In the genomic region with DNA sequence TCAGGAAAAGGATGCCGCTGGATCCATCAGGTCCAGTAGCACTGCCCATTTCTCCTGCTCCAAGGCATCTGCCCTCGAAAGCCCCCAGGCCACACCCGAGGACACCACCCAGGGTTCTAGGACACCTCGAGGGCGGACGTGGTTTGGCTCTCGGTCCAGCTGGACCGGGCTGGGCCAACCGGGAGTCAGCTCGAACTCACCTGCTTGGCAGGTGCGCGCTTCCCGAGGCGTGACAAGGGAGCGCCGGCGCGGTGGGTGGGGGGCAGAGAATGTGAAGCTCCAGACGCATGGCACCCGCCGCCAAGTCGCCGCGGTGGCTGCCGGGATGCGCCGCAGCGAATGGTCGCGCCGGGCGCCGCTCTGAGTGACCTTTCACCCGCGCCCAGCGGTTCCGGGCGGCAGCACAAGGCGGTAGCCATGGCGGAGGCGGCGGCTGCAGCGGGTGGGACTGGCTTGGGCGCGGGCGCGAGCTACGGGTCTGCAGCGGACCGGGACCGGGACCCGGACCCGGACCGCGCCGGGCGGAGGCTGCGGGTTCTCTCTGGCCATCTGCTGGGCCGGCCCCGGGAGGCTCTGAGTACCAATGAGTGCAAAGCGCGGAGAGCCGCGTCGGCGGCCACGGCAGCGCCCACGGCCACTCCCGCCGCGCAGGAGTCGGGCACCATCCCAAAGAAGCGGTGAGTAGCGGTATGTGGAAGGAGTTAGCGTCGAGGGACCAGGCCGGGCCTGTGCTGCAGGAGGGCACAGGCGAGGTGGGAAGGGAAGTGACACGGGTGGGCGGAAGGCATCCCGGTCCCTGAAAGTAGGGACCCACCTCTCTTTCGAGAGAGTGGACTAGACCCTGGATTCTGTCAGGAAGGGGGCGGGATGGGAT, we compare ENCODE assay signal across 7 cellular contexts. TPM values are rescaled to one million over a fixed set of nuclear protein-coding genes. Genes with fewer than 3 reads are reported as not detected.
DNase-seq lines count a peak whose midpoint lies in the region; ATAC-seq, FAIRE-seq and TF ChIP-seq lines count a peak whose summit lies in the region.

TSS of gene AGPS (plus strand) at position 401 of the 874 bp plus-strand sequence. CDS start at position 418, 17 bp downstream.

- H3K4me1 Mint-ChIP-seq in brain, result peaks cover 45% of the 10 kb centered on the region

- ATAC-seq in HG02870 (IDR thresholded peaks at IDR 0.05; ENCODE audit: unreplicated experiment), result peak; percentile 80

- DNase-seq in GM18507 (ENCODE audit: extremely low spot score, insufficient read length, low read depth) (peak; percentile 71), NCI-H146 (lab: John Stamatoyannopoulos, UW) (peak; percentile 83), UCSD-AML1 (lab: John Stamatoyannopoulos, UW; ENCODE audit: unreplicated experiment) (peak; percentile 87)

- H3K27ac Mint-ChIP-seq in brain, result peak within 1 kb of the TSS; percentile 69 to 93 (median 87)

- peak within 1 kb of the TSS; percentile 89 to 95 (median 92) for H3K4me3 Mint-ChIP-seq in brain

- FAIRE-seq in GM18507 (lab: Jason Lieb, UNC), result peak; percentile 86

- H3K9me3 Mint-ChIP-seq in brain, result peaks cover 0 to 2% (median 0%) of the 10 kb centered on the region in 5 experiments

- peak within 1 kb of the TSS; percentile 44 to 84 (median 77) for H3K27ac ChIP-seq in skin epidermis

- peaks cover 3% of the 10 kb centered on the region for H3K27me3 Mint-ChIP-seq in brain

- peak within 1 kb of the TSS; percentile 89 for H3K4me3 ChIP-seq in iPS-18c (ENCODE audit: insufficient read depth, low read depth, low read length)
- H3K4me3 ChIP-seq in skin epidermis, result peak within 1 kb of the TSS; percentile 63 to 96 (median 75)

- H3K36me3 Mint-ChIP-seq in brain, result peaks cover 9% of the 10 kb centered on the region

- no peaks in the 10 kb centered on the region for H3K9me3 ChIP-seq in iPS-18c (ENCODE audit: control insufficient read depth, insufficient read depth, low read length)

- TF ChIP-seq CTCF in brain (conservative IDR thresholded peaks at IDR 0.05), result peak in 1 of 2 experiments; percentile 9

RNA-seq across cellular contexts. Expression of gene AGPS, which starts in this region (rescaled TPM):
- polyA plus RNA-seq in brain (ENCODE audit: insufficient read depth, low read depth, low replicate concordance), result 8.4 TPM

Comparison
In these comparisons a context has a peak if more than half of its experiments do, and no peak if none do; other contexts are left out.
1. Peak in every context shown above with its lines: DNase-seq, ATAC-seq, H3K4me3 ChIP-seq and H3K27ac ChIP-seq.